Comparison of ENCODE assay signal across 23 cellular contexts in genomic region chr11:74370122-74370521, GRCh38. TPM values are rescaled to one million over a fixed set of nuclear protein-coding genes. Genes with fewer than 3 reads are reported as not detected.
DNase-seq lines count a peak whose midpoint lies in the region; ATAC-seq and TF ChIP-seq lines count a peak whose summit lies in the region.
"Had no signal": no experiment of that assay in that cellular context is flagged by ENCODE, and none has a peak within 500 bp of the region (broad histone marks: within the 10 kb centered on the region; RNA-seq: fewer than 3 reads in every experiment).

No MANE protein-coding gene starts in this region.

- no peaks in the 10 kb centered on the region for H3K9me3 Mint-ChIP-seq in activated T-helper 17 cell treated with anti-CD3 and anti-CD28 coated beads, Interleukin-2, amount 50 U/mL, for 72 hours
- H3K9me3 Mint-ChIP-seq: CD8-positive, alpha-beta T cell had no signal

- no peak overlapping the region for H3K4me3 ChIP-seq in BE2C (ENCODE audit: low read depth, low read length)
- no peak overlapping the region for H3K4me3 ChIP-seq in SJCRH30
- H3K4me3 ChIP-seq: MG63 had no signal

- no peak overlapping the region for H3K4me3 Mint-ChIP-seq in activated T-helper 17 cell treated with anti-CD3 and anti-CD28 coated beads, Interleukin-2, amount 50 U/mL, for 72 hours
- H3K4me3 Mint-ChIP-seq: CD8-positive, alpha-beta T cell had no signal

- no peaks in the 10 kb centered on the region for H3K27me3 Mint-ChIP-seq in activated T-helper 17 cell treated with anti-CD3 and anti-CD28 coated beads, Interleukin-2, amount 50 U/mL, for 72 hours

- peaks cover 36% of the 10 kb centered on the region for H3K36me3 Mint-ChIP-seq in activated T-helper 17 cell treated with anti-CD3 and anti-CD28 coated beads, Interleukin-2, amount 50 U/mL, for 72 hours (ENCODE audit: low read depth)

- H3K4me1 ChIP-seq in BE2C (peaks cover 14% of the 10 kb centered on the region), SJCRH30 (peaks cover 38% of the 10 kb centered on the region)

- intact Hi-C loops in cardiac septum (cut with DNase I), result no loop called here

- no peaks in the 10 kb centered on the region for H3K4me1 Mint-ChIP-seq in activated T-helper 17 cell treated with anti-CD3 and anti-CD28 coated beads, Interleukin-2, amount 50 U/mL, for 72 hours

- H3K9me3 ChIP-seq in BE2C, result no peaks in the 10 kb centered on the region
- no peaks in the 10 kb centered on the region; the same call in 1 of the 2 replicates for H3K9me3 ChIP-seq in SJCRH30 (replicated peaks)
- H3K9me3 ChIP-seq: MG63 had no signal

- no peak overlapping the region for H3K27ac Mint-ChIP-seq in activated T-helper 17 cell treated with anti-CD3 and anti-CD28 coated beads, Interleukin-2, amount 50 U/mL, for 72 hours
- H3K27ac Mint-ChIP-seq: CD8-positive, alpha-beta T cell had no signal

- no peak for ATAC-seq in HG03520 (IDR thresholded peaks at IDR 0.05; ENCODE audit: unreplicated experiment)
- no peak for ATAC-seq in activated T-helper 17 cell treated with anti-CD3 and anti-CD28 coated beads, Interleukin-2, amount 50 U/mL, for 72 hours (replicated peaks)
- ATAC-seq: CD8-positive, alpha-beta T cell had no signal

- DNase-seq in BE2C (peak; percentile 19), SJCRH30 (peak; percentile 40 to 58), dermis microvascular lymphatic vessel endothelial cell (ENCODE audit: low read depth in 2 of 2) (peak; percentile 12 to 72), lung microvascular endothelial cell (ENCODE audit: low read depth in 2 of 2) (peak; percentile 23 to 39), T-helper 9 cell (no peak), cardiac septum (ENCODE audit: low spot score) (no peak)
- DNase-seq: ACHN; C1 segment of cervical spinal cord; Calu3; CD8-positive, alpha-beta T cell; Karpas-422; MG63; NCI-H1048; NCI-H1417 treated with DMSO at 0.1 percent for 48 hours; NCI-H187; NCI-H2107; NCI-H446 treated with DMSO at 0.1 percent for 48 hours; NCI-H526 treated with DMSO at 0.1 percent for 48 hours; SHP77 treated with DMSO at 0.1 percent for 48 hours had no signal

- H3K36me3 ChIP-seq in BE2C (no peaks in the 10 kb centered on the region), SJCRH30 (peaks cover 26% of the 10 kb centered on the region)
- H3K36me3 ChIP-seq: MG63 had no signal

- no peak for TF ChIP-seq CTCF in BE2C (IDR thresholded peaks at IDR 0.05; ENCODE audit: low read depth, low read length)

- peak overlapping the region; percentile 72 for H3K27ac ChIP-seq in SJCRH30
- H3K27ac ChIP-seq: 22Rv1, RWPE1 had no signal

- H3K27me3 ChIP-seq in BE2C, result no peaks in the 10 kb centered on the region
- H3K27me3 ChIP-seq in SJCRH30, result no peaks in the 10 kb centered on the region
- H3K27me3 ChIP-seq: MG63 had no signal

RNA-seq across cellular contexts. Expression of gene PGM2L1, which starts 28.1 kb away (rescaled TPM):
- 0.45 TPM for polyA plus RNA-seq in BE2C (2012; ENCODE audit: insufficient read depth, insufficient read length, low read depth)
- 7.5 and 9.0 TPM in 2 replicates for total RNA-seq in SJCRH30 (2014; rRNA removed; shearing (Covaris generic))
- total RNA-seq in dermis microvascular lymphatic vessel endothelial cell, result 36.6 and 55.6 TPM in 2 replicates
- 31.4 and 40.1 TPM in 2 replicates for total RNA-seq in lung microvascular endothelial cell
- 1 to 10 TPM; 5.1 to 7.9 TPM for total RNA-seq in activated T-helper 17 cell treated with anti-CD3 and anti-CD28 coated beads, Interleukin-2, amount 50 U/mL, for 72 hours
- 1.8 TPM for total RNA-seq in cardiac septum

RNA-seq across cellular contexts. Expression of gene P4HA3, which starts 58.7 kb away (rescaled TPM):
- not detected for polyA plus RNA-seq in BE2C (2012; ENCODE audit: insufficient read depth, insufficient read length, low read depth)
- total RNA-seq in SJCRH30 (2014; rRNA removed; shearing (Covaris generic)), result not detected in 2 replicates
- 48.3 and 77.2 TPM in 2 replicates for total RNA-seq in dermis microvascular lymphatic vessel endothelial cell
- 36.3 and 52.3 TPM in 2 replicates for total RNA-seq in lung microvascular endothelial cell
- not detected for total RNA-seq in activated T-helper 17 cell treated with anti-CD3 and anti-CD28 coated beads, Interleukin-2, amount 50 U/mL, for 72 hours
- total RNA-seq in cardiac septum, result 0.54 TPM
- total RNA-seq: Calu3; CD8-positive, alpha-beta T cell had no signal

Comparison
In these comparisons a context has a peak if more than half of its experiments do, and no peak if none do; other contexts are left out.
1. DNase-seq: peak in BE2C (single experiment), SJCRH30 (2 of 2), dermis microvascular lymphatic vessel endothelial cell (2 of 2) and lung microvascular endothelial cell (2 of 2); none in T-helper 9 cell (single experiment) and cardiac septum (single experiment).
2. RNA of gene P4HA3, which starts 58.7 kb away (total RNA-seq): 48.3 to 77.2 TPM in dermis microvascular lymphatic vessel endothelial cell and 36.3 to 52.3 TPM in lung microvascular endothelial cell; 0.54 TPM in cardiac septum (single experiment), not detected in activated T-helper 17 cell treated with anti-CD3 and anti-CD28 coated beads, Interleukin-2, amount 50 U/mL, for 72 hours and not detected in SJCRH30; every median in the first group is over 10 times any median in the second.